8 cellular contexts compared by ENCODE assay signal in genomic region chr7:143288836-143289235, GRCh38. TPM values are rescaled to one million over a fixed set of nuclear protein-coding genes. Genes with fewer than 3 reads are reported as not detected.
DNase-seq lines count a peak whose midpoint lies in the region; ATAC-seq, FAIRE-seq and TF ChIP-seq lines count a peak whose summit lies in the region.

No MANE protein-coding gene starts in this region.

- intact Hi-C loops in HepG2 (cut with micrococcal nuclease; ENCODE audit: unreplicated experiment) = loop anchor here (1.0 kb wide), 1 partner anchor 16 kb away; no protein-coding TSS in a partner anchor
- intact Hi-C loops in transverse colon (cut with DNase I; ENCODE audit: low total_unique reads) = no loop called here

- H4K20me1 ChIP-seq in HepG2 (ENCODE audit: insufficient read depth, low read length) = no peaks in the 10 kb centered on the region

- H3K36me3 ChIP-seq in CD4-positive, CD25-positive, alpha-beta regulatory T cell (ENCODE audit: control insufficient read depth, insufficient read depth, low read length) = peaks cover 33% of the 10 kb centered on the region
- H3K36me3 ChIP-seq in HEK293 (ENCODE audit: control insufficient read depth in 2 of 2, insufficient read depth in 1 of 2, low read length in 2 of 2) (peaks cover 7 to 38% of the 10 kb centered on the region in 2 experiments; a peak in 2 of 3 replicates), HepG2 (replicated peaks in 1 of 2; ENCODE audit: control insufficient read depth in 1 of 2, insufficient read depth in 2 of 2, low read length in 2 of 2) (peaks cover 6 to 22% of the 10 kb centered on the region in 2 experiments; a peak in 4 of 5 replicates), transverse colon (peaks cover 0 to 21% (median 12%) of the 10 kb centered on the region in 4 donors)

- peak overlapping the region; percentile 99 for H3K4me3 ChIP-seq in CD4-positive, CD25-positive, alpha-beta regulatory T cell (ENCODE audit: low read depth, low read length)
- H3K4me3 ChIP-seq in HEK293 (ENCODE audit: low read depth, low read length) = peak overlapping the region; percentile 92
- peak overlapping the region; percentile 72 to 80 (median 79) for H3K4me3 ChIP-seq in HepG2 (replicated peaks in 1 of 3; ENCODE audit: insufficient read depth in 1 of 3, low read depth in 2 of 3, low read length in 3 of 3)
- H3K4me3 ChIP-seq in transverse colon = peak overlapping the region; percentile 73 to 97 (median 84)

- WGBS in HepG2 (ENCODE audit: low lambda C conversion rate) = 1% methylated on average over 9 of the region's 11 CpGs
- WGBS in transverse colon (ENCODE audit: low coverage in 1 of 2), 2 donors = 0% methylated on average over 11 of the region's 11 CpGs; no CpG with 5 or more reads in 1 of the 2 donors

- no peaks in the 10 kb centered on the region for H3K9me3 Mint-ChIP-seq in CD4-positive, CD25-positive, alpha-beta regulatory T cell

- TF ChIP-seq EP300 in HepG2 (IDR thresholded peaks at IDR 0.05; ENCODE audit: low read depth in 2 of 2, low read length in 2 of 2) = no peak
- TF ChIP-seq EP300 in HepG2 (CRISPR knock-in tag; IDR thresholded peaks at IDR 0.05; ENCODE audit: borderline replicate concordance) = no peak
- TF ChIP-seq EP300 in transverse colon (IDR thresholded peaks at IDR 0.05; ENCODE audit: low read depth) = no peak

- no peak for TF ChIP-seq RAD21 in HepG2 (CRISPR knock-in tag; IDR thresholded peaks at IDR 0.05)

- no peaks in the 10 kb centered on the region for H3K27me3 ChIP-seq in CD4-positive, CD25-positive, alpha-beta regulatory T cell (ENCODE audit: control insufficient read depth, insufficient read depth, low read length)
- no peaks in the 10 kb centered on the region; a peak in 1 of 5 replicates for H3K27me3 ChIP-seq in HepG2 (ENCODE audit: control insufficient read depth in 1 of 2, insufficient read depth in 2 of 2, low read length in 2 of 2)
- no peaks in the 10 kb centered on the region for H3K27me3 ChIP-seq in transverse colon

- TF ChIP-seq POLR2A in HepG2 (IDR thresholded peaks at IDR 0.05; ENCODE audit: insufficient read depth in 1 of 2, low read depth in 2 of 2, low read length in 2 of 2) = no peak
- no peak for TF ChIP-seq POLR2A in transverse colon (IDR thresholded peaks at IDR 0.05)

- no peaks in the 10 kb centered on the region for H3K27me3 Mint-ChIP-seq in CD4-positive, CD25-positive, alpha-beta regulatory T cell

- peak overlapping the region; percentile 64 for H2AFZ ChIP-seq in HepG2 (ENCODE audit: low read length)

- ATAC-seq in CD4-positive, CD25-positive, alpha-beta regulatory T cell (ENCODE audit: low read depth in 2 of 2) = no peak
- no peak for ATAC-seq in HepG2

- peak overlapping the region; percentile 95 to 99 (median 98) for H3K4me3 Mint-ChIP-seq in CD4-positive, CD25-positive, alpha-beta regulatory T cell

- peaks cover 37% of the 10 kb centered on the region for H3K4me1 ChIP-seq in CD4-positive, CD25-positive, alpha-beta regulatory T cell (ENCODE audit: control insufficient read depth, insufficient read depth, low read length, poor library complexity, severe bottlenecking)
- H3K4me1 ChIP-seq in HEK293 (ENCODE audit: control insufficient read depth, insufficient read depth, low read length) (no peaks in the 10 kb centered on the region), HepG2 (ENCODE audit: insufficient read depth, low read length) (peaks cover 57% of the 10 kb centered on the region), transverse colon (peaks cover 9 to 62% (median 39%) of the 10 kb centered on the region in 4 donors)

- TSS peak; percentile 72 for BruUV-seq in HepG2 (replicated peaks; lab: Mats Ljungman, UMichigan)

- no peak for FAIRE-seq in HepG2 (lab: Jason Lieb, UNC)

- peak overlapping the region; percentile 90 to 93 (median 91) for H3K27ac Mint-ChIP-seq in CD4-positive, CD25-positive, alpha-beta regulatory T cell

- in situ Hi-C loops in HepG2 (cut with HindIII; ENCODE audit: extremely low pct_ligation_motif_present, low pct_unique_long_range_greater_than_20kb) (no loop called here), transverse colon (cut with MboI; ENCODE audit: low pct_ligation_motif_present in 1 of 4, low pct_unique_long_range_greater_than_20kb in 1 of 4, low sequenced_read_pairs in 3 of 4) (no loop called here)

- H3K36me3 Mint-ChIP-seq in CD4-positive, CD25-positive, alpha-beta regulatory T cell = peaks cover 18% of the 10 kb centered on the region

- H3K9me3 ChIP-seq in CD4-positive, CD25-positive, alpha-beta regulatory T cell (ENCODE audit: control insufficient read depth in 2 of 2, low read length in 2 of 2) = no peaks in the 10 kb centered on the region
- H3K9me3 ChIP-seq in HEK293 (ENCODE audit: control insufficient read depth, insufficient read depth, low read depth, low read length) = no peaks in the 10 kb centered on the region
- no peaks in the 10 kb centered on the region for H3K9me3 ChIP-seq in HepG2 (ENCODE audit: low read length)
- no peaks in the 10 kb centered on the region for H3K9me3 ChIP-seq in transverse colon

- H3K27ac ChIP-seq in CD4-positive, CD25-positive, alpha-beta regulatory T cell (ENCODE audit: insufficient read depth, low read length, poor library complexity, severe bottlenecking) = peak overlapping the region; percentile 78
- H3K27ac ChIP-seq in HEK293 (ENCODE audit: extremely low read depth, low read depth, low read length) (peak overlapping the region; percentile 72), HepG2 (ENCODE audit: extremely low read length, insufficient read depth, low read length) (peak overlapping the region; percentile 78), transverse colon (peak overlapping the region; percentile 92 to 98 (median 94))

- no peak for DNase-seq in CD4-positive, CD25-positive, alpha-beta regulatory T cell
- DNase-seq in amniotic stem cell (lab: John Stamatoyannopoulos, UW) (peak; percentile 10), HepG2 (ENCODE audit: low spot score) (no peak), transverse colon (no peak), OCI-M2 (lab: John Stamatoyannopoulos, UW; ENCODE audit: unreplicated experiment) (no peak), NCI-H524 treated with DMSO at 0.1 percent for 48 hours (lab: John Stamatoyannopoulos, UW) (no peak), NCI-H345 (lab: John Stamatoyannopoulos, UW) (no peak)

- H3K4me2 ChIP-seq in HepG2 (ENCODE audit: low read depth, low read length) = peak overlapping the region; percentile 96

- POLR2A ChIA-PET in HEK293 (lab: Yijun Ruan, JAX) (interaction anchor here (1.0 to 1.2 kb wide), 7 partner anchors 9 to 99 kb away, joined by 3 to 17 read pairs (median 4); partner anchors contain the start of genes GSTK1 and ZYX), HepG2 (lab: Yijun Ruan, JAX) (interaction anchor here (1.2 to 2.7 kb wide), 5 partner anchors 8 to 107 kb away, joined by 4 to 44 read pairs (median 6); partner anchors contain the start of gene GSTK1)

- CTCF ChIA-PET in HEK293 (lab: Yijun Ruan, JAX) (no interaction called here), HepG2 (lab: Yijun Ruan, JAX; ENCODE audit: low intra/inter-chr PET ratio, low total read pairs) (interaction anchor here (3.1 kb wide), 1 partner anchor 48 kb away, joined by 7 read pairs; no protein-coding TSS in a partner anchor)

- H3K9ac ChIP-seq in HepG2 (ENCODE audit: insufficient read depth, low read depth, low read length) = peak overlapping the region; percentile 83

- H3K79me2 ChIP-seq in HepG2 (ENCODE audit: insufficient read depth, low read length) = peaks cover 26% of the 10 kb centered on the region

- TF ChIP-seq CTCF in HEK293 (tag by site-specific recombination; IDR thresholded peaks at IDR 0.05) = no peak
- no peak for TF ChIP-seq CTCF in HepG2 (CRISPR knock-in tag; IDR thresholded peaks at IDR 0.05)
- no peak for TF ChIP-seq CTCF in transverse colon (IDR thresholded peaks at IDR 0.05)

- H3K4me1 Mint-ChIP-seq in CD4-positive, CD25-positive, alpha-beta regulatory T cell = peaks cover 26 to 72% (median 57%) of the 10 kb centered on the region in 4 donors

RNA-seq across cellular contexts. Expression of gene CASP2, which starts 0.7 kb away (rescaled TPM):
- 61.4 TPM for total RNA-seq in CD4-positive, CD25-positive, alpha-beta regulatory T cell
- polyA plus RNA-seq in CD4-positive, CD25-positive, alpha-beta regulatory T cell = 10 to 100 TPM; 20.5 to 27.1 (median 24.1) TPM
- total RNA-seq in HepG2 (2016; rRNA removed; fragmentation: Illumina TruSeq; extraction: Trizol) = 13.7 and 21.2 TPM in 2 replicates
- 2.6 and 5.7 TPM in 2 replicates for total RNA-seq in HepG2 (2016; cell fraction: cytosol; rRNA removed; fragmentation: Illumina TruSeq; extraction: Trizol; ENCODE audit: low read depth)
- total RNA-seq in HepG2 (2016; cell fraction: insoluble cytoplasmic fraction; rRNA removed; fragmentation: Illumina TruSeq; extraction: Trizol) = 13.6 and 24.5 TPM in 2 replicates
- 6.8 and 7.8 TPM in 2 replicates for total RNA-seq in HepG2 (2016; cell fraction: membrane; rRNA removed; fragmentation: Illumina TruSeq; extraction: Trizol)
- 18.2 and 18.9 TPM in 2 replicates for total RNA-seq in HepG2 (2016; cell fraction: nucleus; rRNA removed; fragmentation: Illumina TruSeq; extraction: Trizol)
- 9.0 and 10.2 TPM in 2 replicates for polyA plus RNA-seq in HepG2 (2011; rRNA removed)
- polyA plus RNA-seq in HepG2 (2011; cell fraction: cytosol; rRNA removed) = 5.0 and 6.7 TPM in 2 replicates
- polyA plus RNA-seq in HepG2 (2011; cell fraction: nucleus; rRNA removed) = 17.0 and 18.3 TPM in 2 replicates
- polyA plus RNA-seq in HepG2 (2012) = 6.2 and 7.5 TPM in 2 replicates
- 1.1 and 1.3 TPM in 2 replicates for polyA plus RNA-seq in HepG2 (2016; cell fraction: cytosol; fragmentation: Illumina TruSeq; extraction: Trizol; ENCODE audit: low read depth)
- polyA plus RNA-seq in HepG2 (2016; cell fraction: insoluble cytoplasmic fraction; fragmentation: Illumina TruSeq; extraction: Trizol; ENCODE audit: low read depth) = 15.7 and 18.6 TPM in 2 replicates
- 4.5 and 4.8 TPM in 2 replicates for polyA plus RNA-seq in HepG2 (2016; cell fraction: membrane; fragmentation: Illumina TruSeq; extraction: Trizol; ENCODE audit: low read depth)
- polyA plus RNA-seq in HepG2 (2016; cell fraction: nucleus; fragmentation: Illumina TruSeq; extraction: Trizol; ENCODE audit: insufficient read depth, low read depth) = 28.4 and 33.3 TPM in 2 replicates
- polyA minus RNA-seq in HepG2 (2011; rRNA and poly(A)+ RNA removed; ENCODE audit: low replicate concordance) = 40.0 and 127 TPM in 2 replicates
- 9.3 and 18.6 TPM in 2 replicates for polyA minus RNA-seq in HepG2 (2011; cell fraction: cytosol; rRNA and poly(A)+ RNA removed)
- polyA minus RNA-seq in HepG2 (2011; cell fraction: nucleus; rRNA and poly(A)+ RNA removed) = 23.6 and 23.9 TPM in 2 replicates
- total RNA-seq in transverse colon = 10 to 100 TPM; 13.5 to 38.9 (median 17.6) TPM

RNA-seq across cellular contexts. Expression of gene TMEM139, which starts 4.1 kb away (rescaled TPM):
- total RNA-seq in CD4-positive, CD25-positive, alpha-beta regulatory T cell = 0.91 TPM
- polyA plus RNA-seq in CD4-positive, CD25-positive, alpha-beta regulatory T cell = 1 to 10 TPM in 2 of 4 donors, under 1 TPM in 2; 0.75 to 1.3 (median 1.0) TPM
- total RNA-seq in HepG2 (2016; rRNA removed; fragmentation: Illumina TruSeq; extraction: Trizol) = 7.8 and 7.9 TPM in 2 replicates
- total RNA-seq in HepG2 (2016; cell fraction: cytosol; rRNA removed; fragmentation: Illumina TruSeq; extraction: Trizol; ENCODE audit: low read depth) = 3.6 and 5.1 TPM in 2 replicates
- total RNA-seq in HepG2 (2016; cell fraction: insoluble cytoplasmic fraction; rRNA removed; fragmentation: Illumina TruSeq; extraction: Trizol) = 6.2 and 7.5 TPM in 2 replicates
- 5.7 and 6.4 TPM in 2 replicates for total RNA-seq in HepG2 (2016; cell fraction: membrane; rRNA removed; fragmentation: Illumina TruSeq; extraction: Trizol)
- 7.4 and 8.1 TPM in 2 replicates for total RNA-seq in HepG2 (2016; cell fraction: nucleus; rRNA removed; fragmentation: Illumina TruSeq; extraction: Trizol)
- polyA plus RNA-seq in HepG2 (2011; rRNA removed) = 13.8 and 14.0 TPM in 2 replicates
- polyA plus RNA-seq in HepG2 (2011; cell fraction: cytosol; rRNA removed) = 15.4 and 16.1 TPM in 2 replicates
- 9.9 and 14.3 TPM in 2 replicates for polyA plus RNA-seq in HepG2 (2011; cell fraction: nucleus; rRNA removed)
- 4.0 and 13.4 TPM in 2 replicates for polyA plus RNA-seq in HepG2 (2012)
- 2.7 and 4.4 TPM in 2 replicates for polyA plus RNA-seq in HepG2 (2016; cell fraction: cytosol; fragmentation: Illumina TruSeq; extraction: Trizol; ENCODE audit: low read depth)
- 7.7 and 9.4 TPM in 2 replicates for polyA plus RNA-seq in HepG2 (2016; cell fraction: insoluble cytoplasmic fraction; fragmentation: Illumina TruSeq; extraction: Trizol; ENCODE audit: low read depth)
- 6.6 and 7.0 TPM in 2 replicates for polyA plus RNA-seq in HepG2 (2016; cell fraction: membrane; fragmentation: Illumina TruSeq; extraction: Trizol; ENCODE audit: low read depth)
- polyA plus RNA-seq in HepG2 (2016; cell fraction: nucleus; fragmentation: Illumina TruSeq; extraction: Trizol; ENCODE audit: insufficient read depth, low read depth) = 8.5 and 10.4 TPM in 2 replicates
- 7.2 and 31.8 TPM in 2 replicates for polyA minus RNA-seq in HepG2 (2011; rRNA and poly(A)+ RNA removed; ENCODE audit: low replicate concordance)
- polyA minus RNA-seq in HepG2 (2011; cell fraction: cytosol; rRNA and poly(A)+ RNA removed) = 4.9 and 5.5 TPM in 2 replicates
- polyA minus RNA-seq in HepG2 (2011; cell fraction: nucleus; rRNA and poly(A)+ RNA removed) = 6.5 and 9.0 TPM in 2 replicates
- 100 to 1,000 TPM in 1 of 4 donors, 10 to 100 TPM in 3; 46.4 to 127 (median 52.2) TPM for total RNA-seq in transverse colon

RNA-seq across cellular contexts. Expression of gene GSTK1, which starts 25.6 kb away (rescaled TPM):
- total RNA-seq in CD4-positive, CD25-positive, alpha-beta regulatory T cell = 475 TPM
- polyA plus RNA-seq in CD4-positive, CD25-positive, alpha-beta regulatory T cell = 100 to 1,000 TPM; 589 to 845 (median 707) TPM
- 31.5 and 64.6 TPM in 2 replicates for total RNA-seq in HepG2 (2016; rRNA removed; fragmentation: Illumina TruSeq; extraction: Trizol)
- 20.3 and 21.6 TPM in 2 replicates for total RNA-seq in HepG2 (2016; cell fraction: cytosol; rRNA removed; fragmentation: Illumina TruSeq; extraction: Trizol; ENCODE audit: low read depth)
- total RNA-seq in HepG2 (2016; cell fraction: insoluble cytoplasmic fraction; rRNA removed; fragmentation: Illumina TruSeq; extraction: Trizol) = 34.2 and 66.6 TPM in 2 replicates
- total RNA-seq in HepG2 (2016; cell fraction: membrane; rRNA removed; fragmentation: Illumina TruSeq; extraction: Trizol) = 21.6 and 25.7 TPM in 2 replicates
- total RNA-seq in HepG2 (2016; cell fraction: nucleus; rRNA removed; fragmentation: Illumina TruSeq; extraction: Trizol) = 76.0 and 84.9 TPM in 2 replicates
- 92.1 and 96.2 TPM in 2 replicates for polyA plus RNA-seq in HepG2 (2011; rRNA removed)
- polyA plus RNA-seq in HepG2 (2011; cell fraction: cytosol; rRNA removed) = 77.4 and 78.9 TPM in 2 replicates
- 175 and 195 TPM in 2 replicates for polyA plus RNA-seq in HepG2 (2011; cell fraction: nucleus; rRNA removed)
- 62.6 and 63.0 TPM in 2 replicates for polyA plus RNA-seq in HepG2 (2012)
- polyA plus RNA-seq in HepG2 (2016; cell fraction: cytosol; fragmentation: Illumina TruSeq; extraction: Trizol; ENCODE audit: low read depth) = 23.7 and 26.3 TPM in 2 replicates
- 46.1 and 48.6 TPM in 2 replicates for polyA plus RNA-seq in HepG2 (2016; cell fraction: insoluble cytoplasmic fraction; fragmentation: Illumina TruSeq; extraction: Trizol; ENCODE audit: low read depth)
- 24.7 and 25.7 TPM in 2 replicates for polyA plus RNA-seq in HepG2 (2016; cell fraction: membrane; fragmentation: Illumina TruSeq; extraction: Trizol; ENCODE audit: low read depth)
- polyA plus RNA-seq in HepG2 (2016; cell fraction: nucleus; fragmentation: Illumina TruSeq; extraction: Trizol; ENCODE audit: insufficient read depth, low read depth) = 199 and 221 TPM in 2 replicates
- 43.6 and 115 TPM in 2 replicates for polyA minus RNA-seq in HepG2 (2011; rRNA and poly(A)+ RNA removed; ENCODE audit: low replicate concordance)
- 25.3 TPM in 2 replicates for polyA minus RNA-seq in HepG2 (2011; cell fraction: cytosol; rRNA and poly(A)+ RNA removed)
- polyA minus RNA-seq in HepG2 (2011; cell fraction: nucleus; rRNA and poly(A)+ RNA removed) = 32.3 and 47.2 TPM in 2 replicates
- 100 to 1,000 TPM; 333 to 472 (median 376) TPM for total RNA-seq in transverse colon

RNA-seq across cellular contexts. Expression of gene CLCN1, which starts 27.1 kb away (rescaled TPM):
- not detected for total RNA-seq in CD4-positive, CD25-positive, alpha-beta regulatory T cell
- polyA plus RNA-seq in CD4-positive, CD25-positive, alpha-beta regulatory T cell = under 1 TPM in 1 of 4 donors, not detected in 3; 0.05 TPM
- total RNA-seq in HepG2 (2016; rRNA removed; fragmentation: Illumina TruSeq; extraction: Trizol) (not detected in 2 replicates), transverse colon (not detected)
- total RNA-seq in HepG2 (2016; cell fraction: cytosol; rRNA removed; fragmentation: Illumina TruSeq; extraction: Trizol; ENCODE audit: low read depth) = not detected in 2 replicates
- total RNA-seq in HepG2 (2016; cell fraction: insoluble cytoplasmic fraction; rRNA removed; fragmentation: Illumina TruSeq; extraction: Trizol) = not detected in 2 replicates
- total RNA-seq in HepG2 (2016; cell fraction: membrane; rRNA removed; fragmentation: Illumina TruSeq; extraction: Trizol) = not detected in 2 replicates
- not detected in 2 replicates for total RNA-seq in HepG2 (2016; cell fraction: nucleus; rRNA removed; fragmentation: Illumina TruSeq; extraction: Trizol)
- 0.01 TPM in 1 of 2 replicates, not detected in the other for polyA plus RNA-seq in HepG2 (2011; rRNA removed)
- not detected in 2 replicates for polyA plus RNA-seq in HepG2 (2011; cell fraction: cytosol; rRNA removed)
- polyA plus RNA-seq in HepG2 (2011; cell fraction: nucleus; rRNA removed) = not detected in 2 replicates
- not detected in 2 replicates for polyA plus RNA-seq in HepG2 (2012)
- not detected in 2 replicates for polyA plus RNA-seq in HepG2 (2016; cell fraction: cytosol; fragmentation: Illumina TruSeq; extraction: Trizol; ENCODE audit: low read depth)
- polyA plus RNA-seq in HepG2 (2016; cell fraction: insoluble cytoplasmic fraction; fragmentation: Illumina TruSeq; extraction: Trizol; ENCODE audit: low read depth) = not detected in 2 replicates
- not detected in 2 replicates for polyA plus RNA-seq in HepG2 (2016; cell fraction: membrane; fragmentation: Illumina TruSeq; extraction: Trizol; ENCODE audit: low read depth)
- polyA plus RNA-seq in HepG2 (2016; cell fraction: nucleus; fragmentation: Illumina TruSeq; extraction: Trizol; ENCODE audit: insufficient read depth, low read depth) = not detected in 2 replicates
- polyA minus RNA-seq in HepG2 (2011; rRNA and poly(A)+ RNA removed; ENCODE audit: low replicate concordance) = 0.07 TPM in 1 of 2 replicates, not detected in the other
- not detected in 2 replicates for polyA minus RNA-seq in HepG2 (2011; cell fraction: cytosol; rRNA and poly(A)+ RNA removed)
- polyA minus RNA-seq in HepG2 (2011; cell fraction: nucleus; rRNA and poly(A)+ RNA removed) = not detected in 2 replicates
